8 cellular contexts compared by ENCODE assay signal in the genomic region with DNA sequence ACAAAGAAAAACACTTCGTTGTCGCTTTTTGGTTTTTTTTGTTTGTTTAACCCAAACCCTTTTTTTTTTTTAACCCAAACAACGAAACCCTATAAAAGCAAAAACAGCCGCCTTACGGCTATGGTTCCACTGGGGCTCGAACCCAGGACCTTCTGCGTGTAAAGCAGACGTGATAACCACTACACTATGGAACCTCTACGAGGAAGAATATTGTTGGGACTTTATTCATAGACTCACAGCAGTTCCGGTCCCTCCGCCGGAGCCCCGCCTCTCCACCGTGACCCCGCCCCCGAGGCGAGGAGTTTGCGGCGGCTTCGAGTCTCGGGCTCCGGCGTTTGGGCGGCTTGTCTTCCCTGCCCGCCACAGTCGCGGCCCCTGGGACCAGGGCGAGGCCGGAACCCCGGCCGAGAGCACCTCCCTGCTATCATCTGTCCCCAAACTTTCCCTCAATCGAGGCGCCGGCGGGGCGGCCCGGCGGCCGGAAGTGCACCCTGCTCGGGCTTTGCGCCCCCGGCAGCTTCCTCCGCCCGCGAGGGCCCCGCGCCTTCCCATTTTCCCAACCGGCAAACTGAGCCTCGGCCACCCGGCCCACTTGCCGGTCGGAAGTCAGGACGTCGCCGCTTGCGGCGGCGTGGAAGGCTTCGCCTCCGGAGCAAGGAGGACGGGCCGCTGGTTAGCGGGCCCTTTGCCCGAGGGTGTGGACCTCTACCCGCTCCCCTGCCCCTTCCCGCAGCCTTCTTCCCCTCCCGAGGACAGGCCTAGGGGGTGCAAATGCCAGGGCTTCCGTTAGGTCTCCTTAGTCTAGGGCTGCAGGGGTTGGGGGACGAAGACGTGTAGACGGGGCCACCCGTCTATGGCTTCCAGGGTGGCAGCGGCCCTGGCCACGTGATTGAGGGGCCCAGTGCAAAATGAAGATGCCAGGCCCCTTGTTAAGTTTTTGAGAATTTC. TPM values are rescaled to one million over a fixed set of nuclear protein-coding genes. Genes with fewer than 3 reads are reported as not detected.
DNase-seq lines count a peak whose midpoint lies in the region; ATAC-seq and TF ChIP-seq lines count a peak whose summit lies in the region.

No MANE protein-coding gene starts in this region.

- DNase-seq in DMS153 treated with DMSO at 0.1 percent for 48 hours (lab: John Stamatoyannopoulos, UW; ENCODE audit: unreplicated experiment) (peak; percentile 11), HUDEP-2 (lab: John Stamatoyannopoulos, UW; ENCODE audit: unreplicated experiment in 76 of 76) (peak in 73 of 76 experiments; percentile 2 to 81 (median 56)), PC-9 (peak; percentile 70 to 79), fibroblast of peridontal ligament (ENCODE audit: extremely low read depth) (peak; percentile 72), natural killer cell (peak; percentile 77)
- DNase-seq in activated T-helper 1 cell treated with anti-CD3 and anti-CD28 coated beads, Interleukin-2, amount 50 U/mL, for 16 hours (ENCODE audit: low read depth in 1 of 2, low spot score in 1 of 2): peak; percentile 48 to 64
- DNase-seq in stimulated activated naive CD4-positive, alpha-beta T cell (lab: John Stamatoyannopoulos, UW): peak; percentile 69 to 91 (median 76)

- H3K4me2 ChIP-seq in PC-9: peak overlapping the region; percentile 89

- ATAC-seq in GM21423 (IDR thresholded peaks at IDR 0.05; ENCODE audit: unreplicated experiment): peak; percentile 80
- ATAC-seq in natural killer cell: peak; percentile 90 to 95 (median 94)

- POLR2A ChIA-PET in PC-9 (lab: Charles Lee; ENCODE audit: unreplicated experiment): no interaction called here

- H3K36me3 Mint-ChIP-seq in natural killer cell: no peaks in the 10 kb centered on the region

- H3K4me1 Mint-ChIP-seq in natural killer cell: peaks cover 4 to 26% of the 10 kb centered on the region in 2 donors

- H2AFZ ChIP-seq in PC-9: peak overlapping the region; percentile 83

- H3K27ac Mint-ChIP-seq in natural killer cell: peak overlapping the region; percentile 87 to 88

- no peaks in the 10 kb centered on the region for H3K9me2 ChIP-seq in PC-9 (ENCODE audit: insufficient read depth)

- TF ChIP-seq CTCF in PC-9 (conservative IDR thresholded peaks at IDR 0.05) (no peak), natural killer cell (IDR thresholded peaks at IDR 0.05) (no peak)

- no peaks in the 10 kb centered on the region for H3F3A ChIP-seq in PC-9 (ENCODE audit: insufficient read depth, low read depth)

- intact Hi-C loops in PC-9 (cut with micrococcal nuclease; ENCODE audit: unreplicated experiment) (loop anchor here (1.0 to 2.0 kb wide), 2 partner anchors 210 to 250 kb away; a partner anchor contains a TSS), natural killer cell (cut with micrococcal nuclease) (loop anchor here (5.0 to 10.0 kb wide), 3 partner anchors 212 to 670 kb away; a partner anchor contains a TSS)

- no peak overlapping the region for H3K27ac ChIP-seq in PC-9

- no peaks in the 10 kb centered on the region for H3K27me3 Mint-ChIP-seq in natural killer cell (ENCODE audit: low read depth in 2 of 2)

- H3K4me3 Mint-ChIP-seq in natural killer cell: peak overlapping the region; percentile 91

- H3K36me3 ChIP-seq in PC-9 (ENCODE audit: low read depth): no peaks in the 10 kb centered on the region

- peaks cover 4% of the 10 kb centered on the region; the same call in 1 of the 2 replicates for H3K4me1 ChIP-seq in PC-9 (replicated peaks; ENCODE audit: insufficient read depth)

- CTCF ChIA-PET in PC-9 (lab: Charles Lee): interaction anchor here (0.9 kb wide), 1 partner anchor 124 kb away, joined by 4 read pairs; no protein-coding TSS in a partner anchor

- peak overlapping the region; percentile 83 for H3K4me3 ChIP-seq in PC-9

- H3K9me3 Mint-ChIP-seq in natural killer cell: no peaks in the 10 kb centered on the region

- H4K20me1 ChIP-seq in PC-9 (ENCODE audit: insufficient read depth): no peaks in the 10 kb centered on the region

- H3K9me3 ChIP-seq in PC-9 (ENCODE audit: insufficient read depth, low read depth): no peaks in the 10 kb centered on the region

- BruUV-seq in PC-9 (replicated peaks; lab: Mats Ljungman, UMichigan): no TSS peak

- H3K79me2 ChIP-seq in PC-9 (ENCODE audit: low read depth): no peaks in the 10 kb centered on the region

- H3K27me3 ChIP-seq in PC-9 (ENCODE audit: insufficient read depth, low read depth): no peaks in the 10 kb centered on the region

RNA-seq across cellular contexts. Expression of a gene that starts 3.2 kb away (rescaled TPM):
- total RNA-seq in PC-9 (2021) (not detected in 2 replicates), natural killer cell (not detected)

RNA-seq across cellular contexts. Expression of a gene that starts 32.4 kb away (rescaled TPM):
- total RNA-seq in PC-9 (2021) (not detected in 2 replicates), natural killer cell (1 to 10 TPM in 1 of 3 donors, under 1 TPM in 1, not detected in 1; 0.49 to 1.9 TPM)

Comparison
In these comparisons a context has a peak if more than half of its experiments do, and no peak if none do; other contexts are left out.
1. DNase-seq: peak in every context shown above with its lines; median percentile 77 in natural killer cell; 76 in stimulated activated naive CD4-positive, alpha-beta T cell; 74 in PC-9; 72 in fibroblast of peridontal ligament; 56 in HUDEP-2; 56 in activated T-helper 1 cell treated with anti-CD3 and anti-CD28 coated beads, Interleukin-2, amount 50 U/mL, for 16 hours; 11 in DMS153 treated with DMSO at 0.1 percent for 48 hours.